ENCODE assay signal across 17 cellular contexts in genomic region chrX:133249659-133250058, GRCh38. TPM values are rescaled to one million over a fixed set of nuclear protein-coding genes. Genes with fewer than 3 reads are reported as not detected.
DNase-seq lines count a peak whose midpoint lies in the region; ATAC-seq, FAIRE-seq and TF ChIP-seq lines count a peak whose summit lies in the region.
"Had no signal": no experiment of that assay in that cellular context is flagged by ENCODE, and none has a peak within 500 bp of the region (broad histone marks: within the 10 kb centered on the region; RNA-seq: fewer than 3 reads in every experiment).

No MANE protein-coding gene starts in this region.

- TF ChIP-seq CTCF in A673 (conservative IDR thresholded peaks at IDR 0.05; ENCODE audit: low read depth, low read length) = peak; percentile 44
- TF ChIP-seq CTCF in DND-41 (IDR thresholded peaks at IDR 0.05; ENCODE audit: borderline replicate concordance, extremely low read depth, low read length, poor library complexity, severe bottlenecking) = peak; percentile 31
- TF ChIP-seq CTCF in RWPE2 (IDR thresholded peaks at IDR 0.05; ENCODE audit: poor library complexity, severe bottlenecking) = peak; percentile 29
- no peak for TF ChIP-seq CTCF in kidney (IDR thresholded peaks at IDR 0.05; ENCODE audit: borderline replicate concordance, extremely low read depth, insufficient read depth)
- no peak for TF ChIP-seq CTCF in nephron progenitor cell (IDR thresholded peaks at IDR 0.05)

- peaks cover 30% of the 10 kb centered on the region for H3K4me1 Mint-ChIP-seq in nephron progenitor cell
- H3K4me1 Mint-ChIP-seq: activated B cell treated with CpG ODN at 0.5 μM for 24 hours; activated naive CD8-positive, alpha-beta T cell treated with anti-CD3 and anti-CD28 coated beads, Interleukin-2, amount 50 U/mL, for 24 hours; CD4-positive, alpha-beta memory T cell; natural killer cell had no signal

- DNase-seq in A673 (ENCODE audit: low spot score) = peak; percentile 45
- no peak for DNase-seq in DND-41
- DNase-seq in RWPE2 (ENCODE audit: low spot score) = no peak
- DNase-seq in kidney = no peak
- no peak for DNase-seq in HUDEP-2 (lab: John Stamatoyannopoulos, UW; ENCODE audit: unreplicated experiment in 76 of 76)
- no peak for DNase-seq in nephron progenitor cell
- DNase-seq in HK-2 (ENCODE audit: unreplicated experiment) = no peak
- DNase-seq: activated B cell treated with CpG ODN at 0.5 μM for 24 hours; activated naive CD8-positive, alpha-beta T cell treated with anti-CD3 and anti-CD28 coated beads, Interleukin-2, amount 50 U/mL, for 24 hours; CD4-positive, alpha-beta memory T cell; cortex of kidney; kidney glomerular epithelial cell; MG63; natural killer cell; small intestine had no signal

- H2AFZ ChIP-seq in DND-41 (ENCODE audit: low read depth, low read length) = no peak overlapping the region

- H3K4me3 Mint-ChIP-seq in nephron progenitor cell = no peak overlapping the region
- H3K4me3 Mint-ChIP-seq: activated B cell treated with CpG ODN at 0.5 μM for 24 hours; activated naive CD8-positive, alpha-beta T cell treated with anti-CD3 and anti-CD28 coated beads, Interleukin-2, amount 50 U/mL, for 24 hours; CD4-positive, alpha-beta memory T cell; natural killer cell had no signal

- peaks cover 39% of the 10 kb centered on the region for H3K9me3 Mint-ChIP-seq in nephron progenitor cell

- no TSS peak for BruUV-seq in A673 (replicated peaks; lab: Mats Ljungman, UMichigan)

- H3K27ac ChIP-seq in A673 (ENCODE audit: low read depth, low read length, poor library complexity, severe bottlenecking) (no peak overlapping the region), DND-41 (ENCODE audit: low read length) (no peak overlapping the region), RWPE2 (ENCODE audit: poor library complexity, severe bottlenecking) (no peak overlapping the region), kidney (ENCODE audit: low read depth in 2 of 2, low read length in 2 of 2) (no peak overlapping the region)

- no peaks in the 10 kb centered on the region for H3K79me2 ChIP-seq in DND-41 (ENCODE audit: insufficient read depth, low read length)

- POLR2A ChIA-PET in A673 (lab: Charles Lee; ENCODE audit: low non-redundant PET) = no interaction called here

- H3K36me3 ChIP-seq in A673 (ENCODE audit: insufficient read depth, low read length, poor library complexity, severe bottlenecking) (no peaks in the 10 kb centered on the region), DND-41 (ENCODE audit: insufficient read depth, low read length) (no peaks in the 10 kb centered on the region), RWPE2 (ENCODE audit: low read depth) (no peaks in the 10 kb centered on the region), kidney (ENCODE audit: control insufficient read depth in 1 of 2, insufficient read depth in 2 of 2, low read length in 2 of 2) (no peaks in the 10 kb centered on the region)
- H3K36me3 ChIP-seq: MG63 had no signal

- CTCF ChIA-PET in A673 (lab: Charles Lee) = no interaction called here

- no peak for ATAC-seq in DND-41 (ENCODE audit: insufficient read depth, low read depth)
- ATAC-seq in RWPE2 (ENCODE audit: low read depth) = no peak
- ATAC-seq in GM21526 (IDR thresholded peaks at IDR 0.05; ENCODE audit: low FRiP score, unreplicated experiment) = no peak
- ATAC-seq: activated naive CD8-positive, alpha-beta T cell treated with anti-CD3 and anti-CD28 coated beads, Interleukin-2, amount 50 U/mL, for 24 hours; natural killer cell had no signal

- no peak overlapping the region for H3K4me3 ChIP-seq in A673 (ENCODE audit: low read depth, low read length, poor library complexity, severe bottlenecking)
- H3K4me3 ChIP-seq in DND-41 (ENCODE audit: low read depth in 1 of 2, low read length in 2 of 2) = no peak overlapping the region
- no peak overlapping the region for H3K4me3 ChIP-seq in RWPE2 (ENCODE audit: severe bottlenecking)
- no peak overlapping the region for H3K4me3 ChIP-seq in kidney (ENCODE audit: low read length in 2 of 2)
- H3K4me3 ChIP-seq: MG63 had no signal

- no peak overlapping the region for H3K4me2 ChIP-seq in DND-41 (ENCODE audit: insufficient read depth, low read length)

- H3K27me3 ChIP-seq in A673 (replicated peaks; ENCODE audit: insufficient read depth, low read depth, low read length, poor library complexity) (no peaks in the 10 kb centered on the region), DND-41 (ENCODE audit: insufficient read depth, low read length, poor library complexity) (no peaks in the 10 kb centered on the region), RWPE2 (ENCODE audit: insufficient read depth, poor library complexity, severe bottlenecking) (no peaks in the 10 kb centered on the region)
- H3K27me3 ChIP-seq: MG63 had no signal

- H3K9ac ChIP-seq in DND-41 (ENCODE audit: low read depth, low read length) = no peak overlapping the region
- no peak overlapping the region for H3K9ac ChIP-seq in kidney (ENCODE audit: low read length in 2 of 2)

- H3K9me3 ChIP-seq in A673 (ENCODE audit: low read depth, low read length, poor library complexity, severe bottlenecking) = no peaks in the 10 kb centered on the region
- no peaks in the 10 kb centered on the region for H3K9me3 ChIP-seq in DND-41 (ENCODE audit: insufficient read depth, low read length, severe bottlenecking)
- no peaks in the 10 kb centered on the region for H3K9me3 ChIP-seq in RWPE2 (ENCODE audit: severe bottlenecking)
- H3K9me3 ChIP-seq in kidney (ENCODE audit: control insufficient read depth in 1 of 2, low read length in 2 of 2) = peaks cover 0 to 7% of the 10 kb centered on the region in 2 donors
- H3K9me3 ChIP-seq: MG63 had no signal

- FAIRE-seq in kidney (lab: Jason Lieb, UNC) = peak; percentile 68
- FAIRE-seq: frontal cortex, small intestine had no signal

- no peaks in the 10 kb centered on the region for H3K4me1 ChIP-seq in A673 (ENCODE audit: insufficient read depth, low read length, poor library complexity, severe bottlenecking)
- no peaks in the 10 kb centered on the region for H3K4me1 ChIP-seq in DND-41 (ENCODE audit: insufficient read depth, low read length)
- no peaks in the 10 kb centered on the region for H3K4me1 ChIP-seq in RWPE2 (ENCODE audit: insufficient read depth, poor library complexity, severe bottlenecking)
- H3K4me1 ChIP-seq in kidney (ENCODE audit: control insufficient read depth in 1 of 2, insufficient read depth in 1 of 2, low read depth in 1 of 2, low read length in 2 of 2) = no peaks in the 10 kb centered on the region

- H3K27me3 Mint-ChIP-seq in nephron progenitor cell (ENCODE audit: low read depth, poor library complexity) = peaks cover 3% of the 10 kb centered on the region
- H3K27me3 Mint-ChIP-seq: activated B cell treated with CpG ODN at 0.5 μM for 24 hours; activated naive CD8-positive, alpha-beta T cell treated with anti-CD3 and anti-CD28 coated beads, Interleukin-2, amount 50 U/mL, for 24 hours; CD4-positive, alpha-beta memory T cell had no signal

- H3K36me3 Mint-ChIP-seq in nephron progenitor cell (ENCODE audit: low read depth) = peaks cover 15% of the 10 kb centered on the region
- H3K36me3 Mint-ChIP-seq: CD4-positive, alpha-beta memory T cell had no signal

- no peak overlapping the region for H3K27ac Mint-ChIP-seq in nephron progenitor cell
- H3K27ac Mint-ChIP-seq: activated B cell treated with CpG ODN at 0.5 μM for 24 hours; activated naive CD8-positive, alpha-beta T cell treated with anti-CD3 and anti-CD28 coated beads, Interleukin-2, amount 50 U/mL, for 24 hours; CD4-positive, alpha-beta memory T cell; natural killer cell had no signal

- intact Hi-C loops in A673 (cut with micrococcal nuclease; ENCODE audit: unreplicated experiment) (no loop called here), kidney (cut with DNase I) (no loop called here)

- H4K20me1 ChIP-seq in DND-41 (ENCODE audit: insufficient read depth, low read length) = no peaks in the 10 kb centered on the region

RNA-seq across cellular contexts. Expression of gene TFDP3, which starts 31.5 kb away (rescaled TPM):
- total RNA-seq in A673 (2021) = 0.35 and 0.56 TPM in 2 replicates
- total RNA-seq in kidney = not detected
- polyA plus RNA-seq in kidney (ENCODE audit: insufficient read depth, low read depth, low replicate concordance) = not detected
- total RNA-seq: activated B cell treated with CpG ODN at 0.5 μM for 24 hours; CD4-positive, alpha-beta memory T cell; frontal cortex; natural killer cell had no signal
- polyA plus RNA-seq: CD4-positive, alpha-beta memory T cell; small intestine had no signal

Comparison
In these comparisons a context has a peak if more than half of its experiments do, and no peak if none do; other contexts are left out.
1. CTCF ChIP-seq: peak in A673 (single experiment), DND-41 (single experiment) and RWPE2 (single experiment); none in kidney (single experiment) and nephron progenitor cell (single experiment).